ENCODE assay signal across 30 cellular contexts in the genomic region with DNA sequence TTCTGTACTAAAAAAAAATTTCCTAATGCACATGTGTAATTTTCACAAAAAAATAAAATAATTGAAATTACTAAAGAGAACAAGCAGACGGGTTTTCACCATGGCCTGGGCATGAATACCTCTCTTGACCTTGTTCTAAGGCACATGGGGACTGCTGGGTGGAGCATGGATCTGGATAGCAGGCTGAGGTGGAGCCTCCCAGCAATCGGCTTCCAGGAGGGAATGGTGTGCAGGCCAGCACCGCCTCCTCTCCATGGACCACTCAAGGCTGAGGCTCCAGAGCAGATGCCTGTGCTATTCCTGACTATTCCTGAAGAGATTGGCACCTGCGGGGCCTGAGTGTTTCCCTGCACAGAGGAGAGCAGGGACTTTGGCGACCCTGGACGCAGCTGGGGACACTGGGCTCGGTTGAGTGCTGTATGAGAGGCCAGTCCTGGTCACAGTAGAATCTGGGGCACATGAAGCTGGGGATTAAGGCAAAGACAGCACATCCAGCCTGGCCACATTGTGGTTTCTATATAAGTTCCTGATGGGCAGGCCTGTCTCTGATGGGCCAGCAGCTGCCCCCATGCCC.
"Had no signal": no experiment of that assay in that cellular context is flagged by ENCODE, and none has a peak within 500 bp of the region (broad histone marks: within the 10 kb centered on the region; RNA-seq: fewer than 3 reads in every experiment).

No MANE protein-coding gene starts in this region.

- H3K4me1 ChIP-seq: colonic mucosa, esophagus muscularis mucosa, foreskin keratinocyte, gastroesophageal sphincter, heart right ventricle, left ventricle myocardium inferior, psoas muscle, upper lobe of right lung, uterus had no signal

- H3K9me3 ChIP-seq: colonic mucosa, esophagus muscularis mucosa, gastroesophageal sphincter, heart right ventricle, left ventricle myocardium inferior, mucosa of descending colon, psoas muscle, thoracic aorta, tibial nerve, upper lobe of right lung, uterus had no signal

- H3K27me3 Mint-ChIP-seq: dendritic cell treated with granulocyte-macrophage colony-stimulating factor and Interleukin-4, amounts not matched to agents 40 ng/mL and 50 ng/mL, for 4 days had no signal

- H3K36me3 ChIP-seq: colonic mucosa, esophagus muscularis mucosa, gastroesophageal sphincter, heart right ventricle, left ventricle myocardium inferior, neural progenitor cell, thoracic aorta, tibial nerve, upper lobe of right lung, uterus had no signal

- DNase-seq: colonic mucosa; effector CD8-positive, alpha-beta T cell; foreskin keratinocyte; heart right ventricle; hippocampal formation; kidney glomerular epithelial cell; naive B cell; nucleus accumbens; psoas muscle; stimulated activated CD4-positive, alpha-beta T cell treated with anti-CD3 and anti-CD28 coated beads, Interleukin-15, amount 100 ng/mL, for 24 hours; stimulated activated CD4-positive, alpha-beta T cell treated with anti-CD3 and anti-CD28 coated beads, Interleukin-2, amount 100 ng/mL, for 48 hours; stimulated activated naive B cell treated with anti-CD40 and anti-IgM and Interleukin-4, amounts not matched to agents 10 μg/mL and 1 μg/mL and 100 μg/mL, for 72 hours; uterus had no signal

- FAIRE-seq: endothelial cell of umbilical vein, islet of Langerhans had no signal

- H3K27ac Mint-ChIP-seq: dendritic cell treated with granulocyte-macrophage colony-stimulating factor and Interleukin-4, amounts not matched to agents 40 ng/mL and 50 ng/mL, for 4 days; memory B cell; mesothelial cell of epicardium; naive B cell; natural killer cell treated with Interleukin-12 subunit alpha and Interleukin-12 subunit beta and Interleukin-15 and Interleukin-18, amount 100 ng/mL, for 72 hours; neural progenitor cell; stimulated activated naive B cell treated with anti-CD40 and anti-IgM and Interleukin-4, amounts not matched to agents 10 μg/mL and 1 μg/mL and 100 μg/mL, for 72 hours; stimulated activated naive CD8-positive, alpha-beta T cell treated with anti-CD3 and anti-CD28 coated beads, Interleukin-15, Interleukin-2, amounts not matched to agents 100 ng/mL and 50 ng/mL, for 24 hours had no signal

- H3K36me3 Mint-ChIP-seq: memory B cell; mesothelial cell of epicardium; naive B cell; natural killer cell treated with Interleukin-12 subunit alpha and Interleukin-12 subunit beta and Interleukin-15 and Interleukin-18, amount 100 ng/mL, for 72 hours; neural progenitor cell; stimulated activated naive B cell treated with anti-CD40 and anti-IgM and Interleukin-4, amounts not matched to agents 10 μg/mL and 1 μg/mL and 100 μg/mL, for 72 hours had no signal

- H3K27ac ChIP-seq: colonic mucosa, esophagus muscularis mucosa, foreskin keratinocyte, gastroesophageal sphincter, heart right ventricle, left ventricle myocardium inferior, neural progenitor cell, psoas muscle, skin epidermis, thoracic aorta, tibial nerve, upper lobe of right lung, uterus had no signal

- H3K4me1 Mint-ChIP-seq: memory B cell; naive B cell; stimulated activated naive B cell treated with anti-CD40 and anti-IgM and Interleukin-4, amounts not matched to agents 10 μg/mL and 1 μg/mL and 100 μg/mL, for 72 hours had no signal

- H3K9me3 Mint-ChIP-seq: dendritic cell treated with granulocyte-macrophage colony-stimulating factor and Interleukin-4, amounts not matched to agents 40 ng/mL and 50 ng/mL, for 4 days; natural killer cell treated with Interleukin-12 subunit alpha and Interleukin-12 subunit beta and Interleukin-15 and Interleukin-18, amount 100 ng/mL, for 72 hours; stimulated activated naive CD8-positive, alpha-beta T cell treated with anti-CD3 and anti-CD28 coated beads, Interleukin-15, Interleukin-2, amounts not matched to agents 100 ng/mL and 50 ng/mL, for 24 hours had no signal

- H3K4me3 ChIP-seq: colonic mucosa, esophagus muscularis mucosa, gastroesophageal sphincter, heart right ventricle, left ventricle myocardium inferior, lung, mucosa of descending colon, neural progenitor cell, psoas muscle, skin epidermis, thoracic aorta, tibial nerve, upper lobe of right lung, uterus had no signal

- H3K9ac ChIP-seq: neural progenitor cell had no signal

- H3K4me3 Mint-ChIP-seq: dendritic cell treated with granulocyte-macrophage colony-stimulating factor and Interleukin-4, amounts not matched to agents 40 ng/mL and 50 ng/mL, for 4 days; memory B cell; mesothelial cell of epicardium; naive B cell; natural killer cell treated with Interleukin-12 subunit alpha and Interleukin-12 subunit beta and Interleukin-15 and Interleukin-18, amount 100 ng/mL, for 72 hours; neural progenitor cell; stimulated activated naive B cell treated with anti-CD40 and anti-IgM and Interleukin-4, amounts not matched to agents 10 μg/mL and 1 μg/mL and 100 μg/mL, for 72 hours; stimulated activated naive CD8-positive, alpha-beta T cell treated with anti-CD3 and anti-CD28 coated beads, Interleukin-15, Interleukin-2, amounts not matched to agents 100 ng/mL and 50 ng/mL, for 24 hours had no signal
